ENCODE assay signal across 1 cellular context in genomic region chr1:162732094-162732493, GRCh38.
TF ChIP-seq lines count a peak whose summit lies in the region.

No MANE protein-coding gene starts in this region.

TF ChIP-seq in IMR-90, 13 proteins besides CTCF, POLR2A, EP300 and RAD21:
- no peak for TF ChIP-seq BHLHE40 (IDR thresholded peaks at IDR 0.05; ENCODE audit: low read depth, low read length)
- TF ChIP-seq FOS (IDR thresholded peaks at IDR 0.05; ENCODE audit: low read depth, low read length), result no peak
- TF ChIP-seq RCOR1 (IDR thresholded peaks at IDR 0.05; ENCODE audit: insufficient replicate concordance, low read length), result no peak
- no peak for TF ChIP-seq USF2 (IDR thresholded peaks at IDR 0.05; ENCODE audit: low read depth, low read length)
- no peak for TF ChIP-seq ELK1 (IDR thresholded peaks at IDR 0.05; ENCODE audit: borderline replicate concordance, low read depth, low read length)
- no peak for TF ChIP-seq MXI1 (IDR thresholded peaks at IDR 0.05; ENCODE audit: borderline replicate concordance, low read depth, low read length)
- TF ChIP-seq SMC3 (IDR thresholded peaks at IDR 0.05; ENCODE audit: low read depth, low read length), result no peak
- no peak for TF ChIP-seq CHD1 (IDR thresholded peaks at IDR 0.05; ENCODE audit: low read depth, low read length)
- no peak for TF ChIP-seq MAFK (IDR thresholded peaks at IDR 0.05; ENCODE audit: low read depth, low read length)
- no peak for TF ChIP-seq NFE2L2 (IDR thresholded peaks at IDR 0.05; ENCODE audit: low read depth, low read length)
- no peak for TF ChIP-seq CEBPB (IDR thresholded peaks at IDR 0.05; ENCODE audit: low read depth, low read length)
- no peak for TF ChIP-seq MAZ (IDR thresholded peaks at IDR 0.05; ENCODE audit: borderline replicate concordance, low read depth, low read length)
- no peak for TF ChIP-seq RFX5 (IDR thresholded peaks at IDR 0.05; ENCODE audit: low read depth, low read length)
